ENCODE assay signal across 1 cellular context in the genomic region with DNA sequence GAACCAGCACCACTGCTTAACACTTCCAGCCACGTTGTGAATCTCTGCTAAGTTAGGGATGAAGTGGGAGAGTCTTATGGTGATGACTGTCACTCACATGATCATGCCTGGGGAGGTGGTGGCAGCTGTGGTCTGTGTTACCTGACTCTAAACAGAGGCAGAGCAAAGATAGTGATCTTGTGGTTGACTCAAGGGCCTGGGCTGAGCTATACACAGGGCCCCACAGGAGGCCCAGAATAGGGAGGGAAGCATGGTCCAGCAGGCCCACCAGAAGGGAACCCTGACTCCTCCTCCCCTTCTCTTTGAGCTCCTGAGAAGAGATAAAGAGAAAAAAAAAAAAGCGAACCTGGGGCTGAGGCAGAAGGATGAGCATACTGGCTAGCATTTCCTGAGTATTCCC.
TF ChIP-seq lines count a peak whose summit lies in the region.

No MANE protein-coding gene starts in this region.

TF ChIP-seq in K562, 482 proteins besides CTCF, POLR2A, EP300 and RAD21 (continued from another document and continues in another):
- TF ChIP-seq, protein P1, sequence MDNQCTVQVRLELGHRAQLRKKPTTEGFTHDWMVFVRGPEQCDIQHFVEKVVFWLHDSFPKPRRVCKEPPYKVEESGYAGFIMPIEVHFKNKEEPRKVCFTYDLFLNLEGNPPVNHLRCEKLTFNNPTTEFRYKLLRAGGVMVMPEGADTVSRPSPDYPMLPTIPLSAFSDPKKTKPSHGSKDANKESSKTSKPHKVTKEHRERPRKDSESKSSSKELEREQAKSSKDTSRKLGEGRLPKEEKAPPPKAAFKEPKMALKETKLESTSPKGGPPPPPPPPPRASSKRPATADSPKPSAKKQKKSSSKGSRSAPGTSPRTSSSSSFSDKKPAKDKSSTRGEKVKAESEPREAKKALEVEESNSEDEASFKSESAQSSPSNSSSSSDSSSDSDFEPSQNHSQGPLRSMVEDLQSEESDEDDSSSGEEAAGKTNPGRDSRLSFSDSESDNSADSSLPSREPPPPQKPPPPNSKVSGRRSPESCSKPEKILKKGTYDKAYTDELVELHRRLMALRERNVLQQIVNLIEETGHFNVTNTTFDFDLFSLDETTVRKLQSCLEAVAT (IDR thresholded peaks at IDR 0.05): peak in 1 of 2 experiments; percentile 50; a peak in 1 of 4 replicates
- TF ChIP-seq ZNF778 (CRISPR knock-in tag; IDR thresholded peaks at IDR 0.05): no peak
- TF ChIP-seq, protein P2, sequence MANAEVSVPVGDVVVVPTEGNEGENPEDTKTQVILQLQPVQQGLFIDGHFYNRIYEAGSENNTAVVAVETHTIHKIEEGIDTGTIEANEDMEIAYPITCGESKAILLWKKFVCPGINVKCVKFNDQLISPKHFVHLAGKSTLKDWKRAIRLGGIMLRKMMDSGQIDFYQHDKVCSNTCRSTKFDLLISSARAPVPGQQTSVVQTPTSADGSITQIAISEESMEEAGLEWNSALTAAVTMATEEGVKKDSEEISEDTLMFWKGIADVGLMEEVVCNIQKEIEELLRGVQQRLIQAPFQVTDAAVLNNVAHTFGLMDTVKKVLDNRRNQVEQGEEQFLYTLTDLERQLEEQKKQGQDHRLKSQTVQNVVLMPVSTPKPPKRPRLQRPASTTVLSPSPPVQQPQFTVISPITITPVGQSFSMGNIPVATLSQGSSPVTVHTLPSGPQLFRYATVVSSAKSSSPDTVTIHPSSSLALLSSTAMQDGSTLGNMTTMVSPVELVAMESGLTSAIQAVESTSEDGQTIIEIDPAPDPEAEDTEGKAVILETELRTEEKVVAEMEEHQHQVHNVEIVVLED (CRISPR knock-in tag; IDR thresholded peaks at IDR 0.05): no peak
- no peak for TF ChIP-seq MCM3 (IDR thresholded peaks at IDR 0.05)
- no peak for TF ChIP-seq KLF1 (tag; IDR thresholded peaks at IDR 0.05)
- TF ChIP-seq MAFK (IDR thresholded peaks at IDR 0.05; ENCODE audit: low read length): no peak
- TF ChIP-seq, protein P3, sequence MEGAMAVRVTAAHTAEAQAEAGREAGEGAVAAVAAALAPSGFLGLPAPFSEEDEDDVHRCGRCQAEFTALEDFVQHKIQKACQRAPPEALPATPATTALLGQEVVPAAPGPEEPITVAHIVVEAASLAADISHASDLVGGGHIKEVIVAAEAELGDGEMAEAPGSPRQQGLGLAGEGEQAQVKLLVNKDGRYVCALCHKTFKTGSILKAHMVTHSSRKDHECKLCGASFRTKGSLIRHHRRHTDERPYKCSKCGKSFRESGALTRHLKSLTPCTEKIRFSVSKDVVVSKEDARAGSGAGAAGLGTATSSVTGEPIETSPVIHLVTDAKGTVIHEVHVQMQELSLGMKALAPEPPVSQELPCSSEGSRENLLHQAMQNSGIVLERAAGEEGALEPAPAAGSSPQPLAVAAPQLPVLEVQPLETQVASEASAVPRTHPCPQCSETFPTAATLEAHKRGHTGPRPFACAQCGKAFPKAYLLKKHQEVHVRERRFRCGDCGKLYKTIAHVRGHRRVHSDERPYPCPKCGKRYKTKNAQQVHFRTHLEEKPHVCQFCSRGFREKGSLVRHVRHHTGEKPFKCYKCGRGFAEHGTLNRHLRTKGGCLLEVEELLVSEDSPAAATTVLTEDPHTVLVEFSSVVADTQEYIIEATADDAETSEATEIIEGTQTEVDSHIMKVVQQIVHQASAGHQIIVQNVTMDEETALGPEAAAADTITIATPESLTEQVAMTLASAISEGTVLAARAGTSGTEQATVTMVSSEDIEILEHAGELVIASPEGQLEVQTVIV (CRISPR knock-in tag; IDR thresholded peaks at IDR 0.05; ENCODE audit: borderline replicate concordance): no peak
- no peak for TF ChIP-seq ZBTB8A (IDR thresholded peaks at IDR 0.05; ENCODE audit: partially characterized antibody)
- TF ChIP-seq ZBTB17 (CRISPR knock-in tag; IDR thresholded peaks at IDR 0.05): no peak
- 0 out of 2 replicates have a peak, but pooled peaks have one; percentile 18 for TF ChIP-seq ATF7 (IDR thresholded peaks at IDR 0.05)
- no peak for TF ChIP-seq ZNF124 (CRISPR knock-in tag; IDR thresholded peaks at IDR 0.05)
- peak; percentile 6; the same call in 1 of the 2 replicates for TF ChIP-seq CXXC5 (CRISPR knock-in tag; IDR thresholded peaks at IDR 0.05)
- TF ChIP-seq, protein P4, sequence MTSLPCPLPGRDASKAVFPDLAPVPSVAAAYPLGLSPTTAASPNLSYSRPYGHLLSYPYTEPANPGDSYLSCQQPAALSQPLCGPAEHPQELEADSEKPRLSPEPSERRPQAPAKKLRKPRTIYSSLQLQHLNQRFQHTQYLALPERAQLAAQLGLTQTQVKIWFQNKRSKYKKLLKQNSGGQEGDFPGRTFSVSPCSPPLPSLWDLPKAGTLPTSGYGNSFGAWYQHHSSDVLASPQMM (CRISPR knock-in tag; IDR thresholded peaks at IDR 0.05): no peak
- TF ChIP-seq MXI1 (IDR thresholded peaks at IDR 0.05; ENCODE audit: low read depth, low read length): no peak
- TF ChIP-seq, protein P5, sequence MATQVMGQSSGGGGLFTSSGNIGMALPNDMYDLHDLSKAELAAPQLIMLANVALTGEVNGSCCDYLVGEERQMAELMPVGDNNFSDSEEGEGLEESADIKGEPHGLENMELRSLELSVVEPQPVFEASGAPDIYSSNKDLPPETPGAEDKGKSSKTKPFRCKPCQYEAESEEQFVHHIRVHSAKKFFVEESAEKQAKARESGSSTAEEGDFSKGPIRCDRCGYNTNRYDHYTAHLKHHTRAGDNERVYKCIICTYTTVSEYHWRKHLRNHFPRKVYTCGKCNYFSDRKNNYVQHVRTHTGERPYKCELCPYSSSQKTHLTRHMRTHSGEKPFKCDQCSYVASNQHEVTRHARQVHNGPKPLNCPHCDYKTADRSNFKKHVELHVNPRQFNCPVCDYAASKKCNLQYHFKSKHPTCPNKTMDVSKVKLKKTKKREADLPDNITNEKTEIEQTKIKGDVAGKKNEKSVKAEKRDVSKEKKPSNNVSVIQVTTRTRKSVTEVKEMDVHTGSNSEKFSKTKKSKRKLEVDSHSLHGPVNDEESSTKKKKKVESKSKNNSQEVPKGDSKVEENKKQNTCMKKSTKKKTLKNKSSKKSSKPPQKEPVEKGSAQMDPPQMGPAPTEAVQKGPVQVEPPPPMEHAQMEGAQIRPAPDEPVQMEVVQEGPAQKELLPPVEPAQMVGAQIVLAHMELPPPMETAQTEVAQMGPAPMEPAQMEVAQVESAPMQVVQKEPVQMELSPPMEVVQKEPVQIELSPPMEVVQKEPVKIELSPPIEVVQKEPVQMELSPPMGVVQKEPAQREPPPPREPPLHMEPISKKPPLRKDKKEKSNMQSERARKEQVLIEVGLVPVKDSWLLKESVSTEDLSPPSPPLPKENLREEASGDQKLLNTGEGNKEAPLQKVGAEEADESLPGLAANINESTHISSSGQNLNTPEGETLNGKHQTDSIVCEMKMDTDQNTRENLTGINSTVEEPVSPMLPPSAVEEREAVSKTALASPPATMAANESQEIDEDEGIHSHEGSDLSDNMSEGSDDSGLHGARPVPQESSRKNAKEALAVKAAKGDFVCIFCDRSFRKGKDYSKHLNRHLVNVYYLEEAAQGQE (CRISPR knock-in tag; IDR thresholded peaks at IDR 0.05; ENCODE audit: low read depth): no peak
- TF ChIP-seq, protein P6, sequence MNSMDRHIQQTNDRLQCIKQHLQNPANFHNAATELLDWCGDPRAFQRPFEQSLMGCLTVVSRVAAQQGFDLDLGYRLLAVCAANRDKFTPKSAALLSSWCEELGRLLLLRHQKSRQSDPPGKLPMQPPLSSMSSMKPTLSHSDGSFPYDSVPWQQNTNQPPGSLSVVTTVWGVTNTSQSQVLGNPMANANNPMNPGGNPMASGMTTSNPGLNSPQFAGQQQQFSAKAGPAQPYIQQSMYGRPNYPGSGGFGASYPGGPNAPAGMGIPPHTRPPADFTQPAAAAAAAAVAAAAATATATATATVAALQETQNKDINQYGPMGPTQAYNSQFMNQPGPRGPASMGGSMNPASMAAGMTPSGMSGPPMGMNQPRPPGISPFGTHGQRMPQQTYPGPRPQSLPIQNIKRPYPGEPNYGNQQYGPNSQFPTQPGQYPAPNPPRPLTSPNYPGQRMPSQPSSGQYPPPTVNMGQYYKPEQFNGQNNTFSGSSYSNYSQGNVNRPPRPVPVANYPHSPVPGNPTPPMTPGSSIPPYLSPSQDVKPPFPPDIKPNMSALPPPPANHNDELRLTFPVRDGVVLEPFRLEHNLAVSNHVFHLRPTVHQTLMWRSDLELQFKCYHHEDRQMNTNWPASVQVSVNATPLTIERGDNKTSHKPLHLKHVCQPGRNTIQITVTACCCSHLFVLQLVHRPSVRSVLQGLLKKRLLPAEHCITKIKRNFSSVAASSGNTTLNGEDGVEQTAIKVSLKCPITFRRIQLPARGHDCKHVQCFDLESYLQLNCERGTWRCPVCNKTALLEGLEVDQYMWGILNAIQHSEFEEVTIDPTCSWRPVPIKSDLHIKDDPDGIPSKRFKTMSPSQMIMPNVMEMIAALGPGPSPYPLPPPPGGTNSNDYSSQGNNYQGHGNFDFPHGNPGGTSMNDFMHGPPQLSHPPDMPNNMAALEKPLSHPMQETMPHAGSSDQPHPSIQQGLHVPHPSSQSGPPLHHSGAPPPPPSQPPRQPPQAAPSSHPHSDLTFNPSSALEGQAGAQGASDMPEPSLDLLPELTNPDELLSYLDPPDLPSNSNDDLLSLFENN (IDR thresholded peaks at IDR 0.05; ENCODE audit: low read depth in 2 of 2, low read length in 2 of 2): no peak
- TF ChIP-seq, protein P7, sequence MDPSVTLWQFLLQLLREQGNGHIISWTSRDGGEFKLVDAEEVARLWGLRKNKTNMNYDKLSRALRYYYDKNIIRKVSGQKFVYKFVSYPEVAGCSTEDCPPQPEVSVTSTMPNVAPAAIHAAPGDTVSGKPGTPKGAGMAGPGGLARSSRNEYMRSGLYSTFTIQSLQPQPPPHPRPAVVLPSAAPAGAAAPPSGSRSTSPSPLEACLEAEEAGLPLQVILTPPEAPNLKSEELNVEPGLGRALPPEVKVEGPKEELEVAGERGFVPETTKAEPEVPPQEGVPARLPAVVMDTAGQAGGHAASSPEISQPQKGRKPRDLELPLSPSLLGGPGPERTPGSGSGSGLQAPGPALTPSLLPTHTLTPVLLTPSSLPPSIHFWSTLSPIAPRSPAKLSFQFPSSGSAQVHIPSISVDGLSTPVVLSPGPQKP (CRISPR knock-in tag; IDR thresholded peaks at IDR 0.05): no peak
- TF ChIP-seq TAF7 (tag; IDR thresholded peaks at IDR 0.05): no peak
- TF ChIP-seq EHMT2 (IDR thresholded peaks at IDR 0.05): no peak
- TF ChIP-seq MAFG (tag; conservative IDR thresholded peaks at IDR 0.05): no peak
- TF ChIP-seq RAD51 (IDR thresholded peaks at IDR 0.05; ENCODE audit: borderline replicate concordance, low read depth): no peak
- no peak for TF ChIP-seq ZNF354B (CRISPR knock-in tag; IDR thresholded peaks at IDR 0.05)
- TF ChIP-seq KDM4B (IDR thresholded peaks at IDR 0.05; ENCODE audit: borderline replicate concordance in 2 of 2, low read depth in 1 of 2): no peak
- no peak for TF ChIP-seq KAT2B (IDR thresholded peaks at IDR 0.05; ENCODE audit: low read depth, low read length)
- TF ChIP-seq, protein P8, sequence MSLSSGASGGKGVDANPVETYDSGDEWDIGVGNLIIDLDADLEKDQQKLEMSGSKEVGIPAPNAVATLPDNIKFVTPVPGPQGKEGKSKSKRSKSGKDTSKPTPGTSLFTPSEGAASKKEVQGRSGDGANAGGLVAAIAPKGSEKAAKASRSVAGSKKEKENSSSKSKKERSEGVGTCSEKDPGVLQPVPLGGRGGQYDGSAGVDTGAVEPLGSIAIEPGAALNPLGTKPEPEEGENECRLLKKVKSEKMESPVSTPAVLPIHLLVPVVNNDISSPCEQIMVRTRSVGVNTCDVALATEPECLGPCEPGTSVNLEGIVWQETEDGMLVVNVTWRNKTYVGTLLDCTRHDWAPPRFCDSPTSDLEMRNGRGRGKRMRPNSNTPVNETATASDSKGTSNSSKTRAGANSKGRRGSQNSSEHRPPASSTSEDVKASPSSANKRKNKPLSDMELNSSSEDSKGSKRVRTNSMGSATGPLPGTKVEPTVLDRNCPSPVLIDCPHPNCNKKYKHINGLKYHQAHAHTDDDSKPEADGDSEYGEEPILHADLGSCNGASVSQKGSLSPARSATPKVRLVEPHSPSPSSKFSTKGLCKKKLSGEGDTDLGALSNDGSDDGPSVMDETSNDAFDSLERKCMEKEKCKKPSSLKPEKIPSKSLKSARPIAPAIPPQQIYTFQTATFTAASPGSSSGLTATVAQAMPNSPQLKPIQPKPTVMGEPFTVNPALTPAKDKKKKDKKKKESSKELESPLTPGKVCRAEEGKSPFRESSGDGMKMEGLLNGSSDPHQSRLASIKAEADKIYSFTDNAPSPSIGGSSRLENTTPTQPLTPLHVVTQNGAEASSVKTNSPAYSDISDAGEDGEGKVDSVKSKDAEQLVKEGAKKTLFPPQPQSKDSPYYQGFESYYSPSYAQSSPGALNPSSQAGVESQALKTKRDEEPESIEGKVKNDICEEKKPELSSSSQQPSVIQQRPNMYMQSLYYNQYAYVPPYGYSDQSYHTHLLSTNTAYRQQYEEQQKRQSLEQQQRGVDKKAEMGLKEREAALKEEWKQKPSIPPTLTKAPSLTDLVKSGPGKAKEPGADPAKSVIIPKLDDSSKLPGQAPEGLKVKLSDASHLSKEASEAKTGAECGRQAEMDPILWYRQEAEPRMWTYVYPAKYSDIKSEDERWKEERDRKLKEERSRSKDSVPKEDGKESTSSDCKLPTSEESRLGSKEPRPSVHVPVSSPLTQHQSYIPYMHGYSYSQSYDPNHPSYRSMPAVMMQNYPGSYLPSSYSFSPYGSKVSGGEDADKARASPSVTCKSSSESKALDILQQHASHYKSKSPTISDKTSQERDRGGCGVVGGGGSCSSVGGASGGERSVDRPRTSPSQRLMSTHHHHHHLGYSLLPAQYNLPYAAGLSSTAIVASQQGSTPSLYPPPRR (CRISPR knock-in tag; IDR thresholded peaks at IDR 0.05; ENCODE audit: borderline replicate concordance): no peak
- TF ChIP-seq FOSL1 (tag; conservative IDR thresholded peaks at IDR 0.05): peak; percentile 87
- TF ChIP-seq ZNF175 (CRISPR knock-in tag; IDR thresholded peaks at IDR 0.05; ENCODE audit: low read depth): no peak
- TF ChIP-seq, protein P9, sequence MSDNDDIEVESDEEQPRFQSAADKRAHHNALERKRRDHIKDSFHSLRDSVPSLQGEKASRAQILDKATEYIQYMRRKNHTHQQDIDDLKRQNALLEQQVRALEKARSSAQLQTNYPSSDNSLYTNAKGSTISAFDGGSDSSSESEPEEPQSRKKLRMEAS (CRISPR knock-in tag; IDR thresholded peaks at IDR 0.05): no peak
- no peak for TF ChIP-seq PHF8 (IDR thresholded peaks at IDR 0.05; ENCODE audit: borderline replicate concordance, low read length)
- TF ChIP-seq ZNF764 (CRISPR knock-in tag; IDR thresholded peaks at IDR 0.05; ENCODE audit: low read depth): no peak
- TF ChIP-seq, protein P10, sequence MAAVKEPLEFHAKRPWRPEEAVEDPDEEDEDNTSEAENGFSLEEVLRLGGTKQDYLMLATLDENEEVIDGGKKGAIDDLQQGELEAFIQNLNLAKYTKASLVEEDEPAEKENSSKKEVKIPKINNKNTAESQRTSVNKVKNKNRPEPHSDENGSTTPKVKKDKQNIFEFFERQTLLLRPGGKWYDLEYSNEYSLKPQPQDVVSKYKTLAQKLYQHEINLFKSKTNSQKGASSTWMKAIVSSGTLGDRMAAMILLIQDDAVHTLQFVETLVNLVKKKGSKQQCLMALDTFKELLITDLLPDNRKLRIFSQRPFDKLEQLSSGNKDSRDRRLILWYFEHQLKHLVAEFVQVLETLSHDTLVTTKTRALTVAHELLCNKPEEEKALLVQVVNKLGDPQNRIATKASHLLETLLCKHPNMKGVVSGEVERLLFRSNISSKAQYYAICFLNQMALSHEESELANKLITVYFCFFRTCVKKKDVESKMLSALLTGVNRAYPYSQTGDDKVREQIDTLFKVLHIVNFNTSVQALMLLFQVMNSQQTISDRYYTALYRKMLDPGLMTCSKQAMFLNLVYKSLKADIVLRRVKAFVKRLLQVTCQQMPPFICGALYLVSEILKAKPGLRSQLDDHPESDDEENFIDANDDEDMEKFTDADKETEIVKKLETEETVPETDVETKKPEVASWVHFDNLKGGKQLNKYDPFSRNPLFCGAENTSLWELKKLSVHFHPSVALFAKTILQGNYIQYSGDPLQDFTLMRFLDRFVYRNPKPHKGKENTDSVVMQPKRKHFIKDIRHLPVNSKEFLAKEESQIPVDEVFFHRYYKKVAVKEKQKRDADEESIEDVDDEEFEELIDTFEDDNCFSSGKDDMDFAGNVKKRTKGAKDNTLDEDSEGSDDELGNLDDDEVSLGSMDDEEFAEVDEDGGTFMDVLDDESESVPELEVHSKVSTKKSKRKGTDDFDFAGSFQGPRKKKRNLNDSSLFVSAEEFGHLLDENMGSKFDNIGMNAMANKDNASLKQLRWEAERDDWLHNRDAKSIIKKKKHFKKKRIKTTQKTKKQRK (IDR thresholded peaks at IDR 0.05; ENCODE audit: borderline replicate concordance, low read depth, low read length): no peak
